In genomic region chr1:53738205-53739108, GRCh38 we compare ENCODE assay signal across 8 cellular contexts. TPM values are rescaled to one million over a fixed set of nuclear protein-coding genes. Genes with fewer than 3 reads are reported as not detected.
DNase-seq lines count a peak whose midpoint lies in the region; ATAC-seq and TF ChIP-seq lines count a peak whose summit lies in the region.

No MANE protein-coding gene starts in this region.

- ATAC-seq in GM18511 (IDR thresholded peaks at IDR 0.05; ENCODE audit: unreplicated experiment) = peak; percentile 21
- peak; percentile 18 for ATAC-seq in HG03066 (IDR thresholded peaks at IDR 0.05; ENCODE audit: low read depth, unreplicated experiment)

- WGBS in thyroid gland, 2 donors = 0 to 2% methylated on average over 29 to 56 of the region's 101 CpGs

- intact Hi-C loops in thyroid gland (cut with DNase I) = no loop called here

- peaks cover 16 to 21% of the 10 kb centered on the region in 2 donors for H3K4me1 ChIP-seq in thyroid gland

- no peaks in the 10 kb centered on the region for H3K9me3 ChIP-seq in thyroid gland

- H3K36me3 ChIP-seq in thyroid gland = no peaks in the 10 kb centered on the region

- H3K27me3 ChIP-seq in thyroid gland = no peaks in the 10 kb centered on the region

- H3K4me3 ChIP-seq in thyroid gland (replicated peaks in 1 of 3) = peak overlapping the region in 1 of 3 donors; percentile 46

- DNase-seq in astrocyte of the hippocampus (ENCODE audit: low read depth, low spot score) (peak; percentile 58), left kidney (ENCODE audit: low read depth, low spot score) (peak; percentile 47), thyroid gland (peak; percentile 14 to 15), NCI-H774 (lab: John Stamatoyannopoulos, UW) (no peak), dedifferentiated amniotic fluid mesenchymal stem cell (ENCODE audit: extremely low spot score) (no peak), inferior parietal cortex (ENCODE audit: extremely low spot score) (no peak)

- TF ChIP-seq CTCF in thyroid gland (IDR thresholded peaks at IDR 0.05) = no peak

- no peak for TF ChIP-seq POLR2A in thyroid gland (IDR thresholded peaks at IDR 0.05)

- no peak overlapping the region for H3K27ac ChIP-seq in thyroid gland

RNA-seq across cellular contexts. Expression of gene GLIS1, which starts 0.5 kb away (rescaled TPM):
- under 1 TPM in 1 of 4 donors, not detected in 3; 0.29 TPM for total RNA-seq in thyroid gland

Comparison
In these comparisons a context has a peak if more than half of its experiments do, and no peak if none do; other contexts are left out.
1. DNase-seq: peak in astrocyte of the hippocampus (single experiment), left kidney (single experiment) and thyroid gland (2 of 2); none in NCI-H774 (single experiment), dedifferentiated amniotic fluid mesenchymal stem cell (single experiment) and inferior parietal cortex (single experiment).